ENCODE assay signal across 11 cellular contexts in the genomic region with DNA sequence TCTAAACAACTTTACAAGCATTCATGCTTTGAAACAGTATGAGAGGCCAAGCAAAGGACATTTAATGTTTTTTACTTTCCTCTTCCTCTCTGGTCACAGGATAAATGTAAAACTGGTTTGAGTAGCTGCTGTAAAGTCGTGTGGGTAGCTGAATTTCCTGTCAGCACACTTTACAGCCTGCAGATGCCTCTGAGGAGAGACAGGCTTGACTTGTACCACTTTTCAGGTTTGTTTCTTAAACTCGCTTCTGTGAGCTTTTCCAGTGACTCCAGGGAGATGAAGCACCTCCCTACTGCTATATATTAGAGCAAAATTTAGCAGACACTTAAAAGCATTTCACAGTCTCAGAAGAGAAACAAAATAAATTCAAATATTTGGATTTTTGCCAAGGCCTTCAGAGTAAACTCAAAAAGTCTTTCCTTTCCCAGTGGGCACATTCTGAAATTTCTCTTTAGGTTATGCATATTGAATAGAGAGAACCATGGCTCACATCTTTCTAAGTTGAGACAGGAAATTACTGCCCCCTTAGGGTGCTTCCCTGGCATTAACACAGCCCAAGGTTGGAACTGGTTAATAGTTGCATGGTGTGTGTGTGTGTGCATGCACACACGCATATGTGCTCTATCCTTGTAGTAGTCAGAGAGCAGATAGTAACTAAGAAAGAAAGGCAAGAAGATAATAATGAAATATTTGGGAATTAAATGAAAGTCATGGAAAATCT.
DNase-seq lines count a peak whose midpoint lies in the region; ATAC-seq, FAIRE-seq and TF ChIP-seq lines count a peak whose summit lies in the region.
"Had no signal": no experiment of that assay in that cellular context is flagged by ENCODE, and none has a peak within 500 bp of the region (broad histone marks: within the 10 kb centered on the region; RNA-seq: fewer than 3 reads in every experiment).

No MANE protein-coding gene starts in this region.

- H3K4me3 ChIP-seq in BJ (ENCODE audit: low read depth, low read length) (no peak overlapping the region), kidney (ENCODE audit: low read length in 2 of 2) (no peak overlapping the region)
- H3K4me3 ChIP-seq: heart right ventricle had no signal

- intact Hi-C loops in kidney (cut with DNase I) = no loop called here

- H3K36me3 ChIP-seq in BJ (ENCODE audit: control insufficient read depth, insufficient read depth, low read length) = no peaks in the 10 kb centered on the region
- H3K36me3 ChIP-seq in kidney (ENCODE audit: control insufficient read depth in 1 of 2, insufficient read depth in 2 of 2, low read length in 2 of 2) = no peaks in the 10 kb centered on the region
- H3K36me3 ChIP-seq: heart right ventricle had no signal

- TF ChIP-seq CTCF in BJ (IDR thresholded peaks at IDR 0.05; ENCODE audit: insufficient read depth, low read depth, low read length) (peak; percentile 20; the same call in 1 of the 2 replicates), kidney (IDR thresholded peaks at IDR 0.05; ENCODE audit: borderline replicate concordance, extremely low read depth, insufficient read depth) (peak; percentile 30)

- CTCF ChIA-PET in BJ (lab: Yijun Ruan, JAX) = interaction anchor here (1.2 kb wide), 1 partner anchor 11 kb away, joined by 3 read pairs; no protein-coding TSS in a partner anchor

- H3K27me3 ChIP-seq in BJ (ENCODE audit: control insufficient read depth, insufficient read depth, low read length) = no peaks in the 10 kb centered on the region
- H3K27me3 ChIP-seq: heart right ventricle had no signal

- no peak overlapping the region for H3K27ac ChIP-seq in kidney (ENCODE audit: low read depth in 2 of 2, low read length in 2 of 2)
- H3K27ac ChIP-seq: heart right ventricle had no signal

- no peak overlapping the region for H3K9ac ChIP-seq in kidney (ENCODE audit: low read length in 2 of 2)

- no peak for DNase-seq in BJ (ENCODE audit: low read depth)
- DNase-seq in RPMI7951 (ENCODE audit: low read depth) = peak; percentile 1
- DNase-seq in kidney = no peak
- no peak for DNase-seq in NCI-H446 treated with DMSO at 0.1 percent for 48 hours (lab: John Stamatoyannopoulos, UW)
- DNase-seq in GM19238 (ENCODE audit: insufficient read length, low spot score) = no peak
- no peak for DNase-seq in hippocampal formation (lab: John Stamatoyannopoulos, UW)
- no peak for DNase-seq in globus pallidus (ENCODE audit: low spot score)
- DNase-seq: CD4-positive, alpha-beta T cell; heart right ventricle; SHP77 treated with DMSO at 0.1 percent for 48 hours had no signal

- no peaks in the 10 kb centered on the region for H3K4me1 ChIP-seq in kidney (ENCODE audit: control insufficient read depth in 1 of 2, insufficient read depth in 1 of 2, low read depth in 1 of 2, low read length in 2 of 2)
- H3K4me1 ChIP-seq: heart right ventricle had no signal

- H3K9me3 ChIP-seq in kidney (ENCODE audit: control insufficient read depth in 1 of 2, low read length in 2 of 2) = no peaks in the 10 kb centered on the region
- H3K9me3 ChIP-seq: heart right ventricle had no signal

- POLR2A ChIA-PET in BJ (lab: Charles Lee) = no interaction called here

- no peak for FAIRE-seq in kidney (lab: Jason Lieb, UNC)

- peak; percentile 52 for ATAC-seq in GM19351 (IDR thresholded peaks at IDR 0.05; ENCODE audit: unreplicated experiment)
- ATAC-seq: heart right ventricle had no signal
